8 cellular contexts compared by ENCODE assay signal in the genomic region with DNA sequence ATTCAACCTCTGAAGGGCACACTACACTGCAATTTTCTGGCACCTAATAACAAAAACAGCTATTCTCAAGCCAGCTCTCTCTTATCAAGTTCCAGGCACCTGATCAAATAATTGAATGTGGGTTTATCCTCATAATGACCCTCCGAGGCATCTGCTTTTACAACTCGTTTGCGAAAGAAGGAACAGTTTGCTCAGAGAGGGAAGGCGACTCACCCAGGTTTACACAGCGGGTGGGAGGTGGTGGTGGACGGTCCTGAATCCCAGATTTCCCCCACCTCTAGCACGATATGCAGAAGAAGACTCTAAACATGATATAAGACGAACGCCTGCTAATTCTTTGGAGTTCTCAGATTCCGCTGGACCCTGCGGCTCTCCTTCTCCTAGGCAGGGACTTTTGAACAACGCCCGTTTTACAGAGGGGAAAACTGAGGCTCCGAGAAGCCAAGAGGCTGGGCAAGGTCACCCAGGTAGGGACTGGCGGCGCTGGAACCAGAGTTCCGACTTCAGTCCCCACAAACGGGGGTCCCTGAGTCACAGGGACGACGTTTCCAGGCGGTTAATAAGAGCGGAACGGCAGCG. TPM values are rescaled to one million over a fixed set of nuclear protein-coding genes. Genes with fewer than 3 reads are reported as not detected.
A peak's percentile ranks its signal among the peaks of the same experiment; 100 is the strongest.
DNase-seq lines count a peak whose midpoint lies in the region; ATAC-seq and TF ChIP-seq lines count a peak whose summit lies in the region.

No MANE protein-coding gene starts in this region.

- no peak for TF ChIP-seq POLR2A in stomach (IDR thresholded peaks at IDR 0.05)

- DNase-seq in SK-N-SH (no peak), stomach (no peak), NCI-H1694 treated with DMSO at 0.1 percent for 48 hours (lab: John Stamatoyannopoulos, UW) (no peak), C1 segment of cervical spinal cord (lab: John Stamatoyannopoulos, UW) (no peak)
- peak; percentile 43 to 44 for DNase-seq in activated T-cell treated with anti-CD3 and anti-CD28 coated beads, Interleukin-2, amount 50 U/mL, for 48 hours
- DNase-seq in activated CD4-positive, CD25-positive, alpha-beta regulatory T cell treated with anti-CD3 and anti-CD28 coated beads, Interleukin-2, amount 50 U/mL, for 72 hours, result no peak

- H3K79me2 ChIP-seq in SK-N-SH (ENCODE audit: insufficient read depth), result peaks cover 77% of the 10 kb centered on the region

- H3K4me3 ChIP-seq in SK-N-SH (ENCODE audit: low read depth in 2 of 2, low read length in 1 of 2) (peak overlapping the region; percentile 93 to 99), iPS-18c (ENCODE audit: insufficient read depth, low read depth, low read length) (peak overlapping the region; percentile 99), stomach (peak overlapping the region; percentile 82 to 98 (median 88))

- peaks cover 12% of the 10 kb centered on the region for H3F3A ChIP-seq in SK-N-SH (replicated peaks; ENCODE audit: insufficient read depth)

- H3K27ac ChIP-seq in SK-N-SH (ENCODE audit: low read depth in 2 of 2, low read length in 1 of 2) (peak overlapping the region; percentile 69 to 75; a peak in 3 of 4 replicates), stomach (peak overlapping the region; percentile 88 to 99 (median 95))

- peak overlapping the region; percentile 87; the same call in 1 of the 2 replicates for H2AFZ ChIP-seq in SK-N-SH (ENCODE audit: low read depth)

- peaks cover 45% of the 10 kb centered on the region for H4K20me1 ChIP-seq in SK-N-SH (ENCODE audit: insufficient read depth)

- POLR2A ChIA-PET in SK-N-SH (lab: Yijun Ruan, JAX), result interaction anchor here (0.8 to 1.1 kb wide), 3 partner anchors 17 to 356 kb away, joined by 3 read pairs; no protein-coding TSS in a partner anchor

- H3K9ac ChIP-seq in SK-N-SH, result peak overlapping the region; percentile 96

- TF ChIP-seq CTCF in SK-N-SH (IDR thresholded peaks at IDR 0.05) (no peak), stomach (IDR thresholded peaks at IDR 0.05) (no peak)

- no peaks in the 10 kb centered on the region for H3K9me2 ChIP-seq in SK-N-SH

- no peak for TF ChIP-seq RAD21 in SK-N-SH (IDR thresholded peaks at IDR 0.05; ENCODE audit: low read length)

- peaks cover 0 to 2% of the 10 kb centered on the region in 2 experiments for H3K36me3 ChIP-seq in SK-N-SH (replicated peaks in 1 of 2; ENCODE audit: control insufficient read depth in 1 of 2, insufficient read depth in 2 of 2, low read length in 1 of 2)
- H3K36me3 ChIP-seq in stomach, result peaks cover 0 to 23% (median 18%) of the 10 kb centered on the region in 4 donors

- H3K4me1 ChIP-seq in SK-N-SH (ENCODE audit: control insufficient read depth in 1 of 2, insufficient read depth in 2 of 2, low read depth in 1 of 2, low read length in 1 of 2) (peaks cover 4 to 25% of the 10 kb centered on the region in 2 experiments; a peak in 2 of 4 replicates), stomach (peaks cover 31 to 76% (median 61%) of the 10 kb centered on the region in 4 donors)

- CTCF ChIA-PET in SK-N-SH (lab: Yijun Ruan, JAX), result interaction anchor here (1.4 to 4.2 kb wide), 3 partner anchors 33 to 134 kb away, joined by 5 to 19 read pairs (median 12); no protein-coding TSS in a partner anchor

- WGBS in SK-N-SH (ENCODE audit: low lambda C conversion rate), result 0% methylated on average over 9 of the region's 24 CpGs
- 1 to 2% (median 1%) methylated on average over 24 of the region's 24 CpGs for WGBS in stomach, 5 donors

- no peak for ATAC-seq in SK-N-SH treated with all-trans-retinoic acid at 6 μM for 48 hours

- intact Hi-C loops in stomach (cut with DNase I; ENCODE audit: low total_unique reads), result no loop called here

- H3K9me3 ChIP-seq in SK-N-SH (no peaks in the 10 kb centered on the region), iPS-18c (ENCODE audit: control insufficient read depth, insufficient read depth, low read length) (peaks cover 2% of the 10 kb centered on the region), stomach (no peaks in the 10 kb centered on the region)

- TF ChIP-seq EP300 in SK-N-SH (IDR thresholded peaks at IDR 0.05; ENCODE audit: borderline replicate concordance in 1 of 2, low read depth in 1 of 2, low read length in 1 of 2) (no peak), stomach (IDR thresholded peaks at IDR 0.05) (no peak)

- peak overlapping the region; percentile 98 for H3K4me2 ChIP-seq in SK-N-SH

- no peaks in the 10 kb centered on the region for H3K27me3 ChIP-seq in SK-N-SH (ENCODE audit: insufficient read depth)
- H3K27me3 ChIP-seq in stomach, result no peaks in the 10 kb centered on the region

TF ChIP-seq in SK-N-SH, 30 proteins besides CTCF, POLR2A, EP300 and RAD21 (continues in another document):
- TF ChIP-seq TCF12 (IDR thresholded peaks at IDR 0.05), result no peak
- TF ChIP-seq, protein P1, sequence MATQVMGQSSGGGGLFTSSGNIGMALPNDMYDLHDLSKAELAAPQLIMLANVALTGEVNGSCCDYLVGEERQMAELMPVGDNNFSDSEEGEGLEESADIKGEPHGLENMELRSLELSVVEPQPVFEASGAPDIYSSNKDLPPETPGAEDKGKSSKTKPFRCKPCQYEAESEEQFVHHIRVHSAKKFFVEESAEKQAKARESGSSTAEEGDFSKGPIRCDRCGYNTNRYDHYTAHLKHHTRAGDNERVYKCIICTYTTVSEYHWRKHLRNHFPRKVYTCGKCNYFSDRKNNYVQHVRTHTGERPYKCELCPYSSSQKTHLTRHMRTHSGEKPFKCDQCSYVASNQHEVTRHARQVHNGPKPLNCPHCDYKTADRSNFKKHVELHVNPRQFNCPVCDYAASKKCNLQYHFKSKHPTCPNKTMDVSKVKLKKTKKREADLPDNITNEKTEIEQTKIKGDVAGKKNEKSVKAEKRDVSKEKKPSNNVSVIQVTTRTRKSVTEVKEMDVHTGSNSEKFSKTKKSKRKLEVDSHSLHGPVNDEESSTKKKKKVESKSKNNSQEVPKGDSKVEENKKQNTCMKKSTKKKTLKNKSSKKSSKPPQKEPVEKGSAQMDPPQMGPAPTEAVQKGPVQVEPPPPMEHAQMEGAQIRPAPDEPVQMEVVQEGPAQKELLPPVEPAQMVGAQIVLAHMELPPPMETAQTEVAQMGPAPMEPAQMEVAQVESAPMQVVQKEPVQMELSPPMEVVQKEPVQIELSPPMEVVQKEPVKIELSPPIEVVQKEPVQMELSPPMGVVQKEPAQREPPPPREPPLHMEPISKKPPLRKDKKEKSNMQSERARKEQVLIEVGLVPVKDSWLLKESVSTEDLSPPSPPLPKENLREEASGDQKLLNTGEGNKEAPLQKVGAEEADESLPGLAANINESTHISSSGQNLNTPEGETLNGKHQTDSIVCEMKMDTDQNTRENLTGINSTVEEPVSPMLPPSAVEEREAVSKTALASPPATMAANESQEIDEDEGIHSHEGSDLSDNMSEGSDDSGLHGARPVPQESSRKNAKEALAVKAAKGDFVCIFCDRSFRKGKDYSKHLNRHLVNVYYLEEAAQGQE (IDR thresholded peaks at IDR 0.05; ENCODE audit: low read depth, low read length), result no peak

TF ChIP-seq in SK-N-SH treated with all-trans-retinoic acid at 6 μM for 48 hours, 23 proteins besides CTCF, POLR2A, EP300 and RAD21 (continues in another document):
- TF ChIP-seq, protein P2, sequence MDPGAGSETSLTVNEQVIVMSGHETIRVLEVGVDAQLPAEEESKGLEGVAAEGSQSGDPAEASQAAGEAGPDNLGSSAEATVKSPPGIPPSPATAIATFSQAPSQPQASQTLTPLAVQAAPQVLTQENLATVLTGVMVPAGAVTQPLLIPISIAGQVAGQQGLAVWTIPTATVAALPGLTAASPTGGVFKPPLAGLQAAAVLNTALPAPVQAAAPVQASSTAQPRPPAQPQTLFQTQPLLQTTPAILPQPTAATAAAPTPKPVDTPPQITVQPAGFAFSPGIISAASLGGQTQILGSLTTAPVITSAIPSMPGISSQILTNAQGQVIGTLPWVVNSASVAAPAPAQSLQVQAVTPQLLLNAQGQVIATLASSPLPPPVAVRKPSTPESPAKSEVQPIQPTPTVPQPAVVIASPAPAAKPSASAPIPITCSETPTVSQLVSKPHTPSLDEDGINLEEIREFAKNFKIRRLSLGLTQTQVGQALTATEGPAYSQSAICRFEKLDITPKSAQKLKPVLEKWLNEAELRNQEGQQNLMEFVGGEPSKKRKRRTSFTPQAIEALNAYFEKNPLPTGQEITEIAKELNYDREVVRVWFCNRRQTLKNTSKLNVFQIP (CRISPR knock-in tag; IDR thresholded peaks at IDR 0.05; ENCODE audit: borderline replicate concordance, low read depth), result no peak
- TF ChIP-seq BACH2 (CRISPR knock-in tag; IDR thresholded peaks at IDR 0.05; ENCODE audit: borderline replicate concordance), result no peak
- TF ChIP-seq ZC3H10 (CRISPR knock-in tag; IDR thresholded peaks at IDR 0.05), result no peak

RNA-seq across cellular contexts. Expression of a gene that starts 0.6 kb away (rescaled TPM):
- 60.4 and 78.4 TPM in 2 replicates for polyA plus RNA-seq in SK-N-SH (2012; rRNA removed)
- 31.1 and 45.4 TPM in 2 replicates for polyA plus RNA-seq in SK-N-SH (2012; cell fraction: cytosol; rRNA removed)
- polyA plus RNA-seq in SK-N-SH (2012; cell fraction: nucleus; rRNA removed), result 58.8 and 85.2 TPM in 2 replicates
- total RNA-seq in stomach, result 100 to 1,000 TPM in 1 of 5 donors, 10 to 100 TPM in 4; 18.5 to 173 (median 41.1) TPM
- polyA plus RNA-seq in stomach, result 10 to 100 TPM; 46.1 to 64.8 (median 59.3) TPM

RNA-seq across cellular contexts. Expression of a gene that starts 2.9 kb away (rescaled TPM):
- polyA plus RNA-seq in SK-N-SH (2012; rRNA removed) (124 and 138 TPM in 2 replicates), stomach (10 to 100 TPM; 16.2 to 47.9 (median 46.5) TPM)
- 57.3 and 90.2 TPM in 2 replicates for polyA plus RNA-seq in SK-N-SH (2012; cell fraction: cytosol; rRNA removed)
- 210 and 269 TPM in 2 replicates for polyA plus RNA-seq in SK-N-SH (2012; cell fraction: nucleus; rRNA removed)
- 100 to 1,000 TPM in 1 of 5 donors, 10 to 100 TPM in 4; 16.1 to 244 (median 50.8) TPM for total RNA-seq in stomach

RNA-seq across cellular contexts. Expression of a gene that starts 37.2 kb away (rescaled TPM):
- polyA plus RNA-seq in SK-N-SH (2012; rRNA removed) (1.7 and 2.1 TPM in 2 replicates), stomach (1 to 10 TPM; 1.6 to 2.7 (median 2.2) TPM)
- polyA plus RNA-seq in SK-N-SH (2012; cell fraction: cytosol; rRNA removed), result 1.1 and 1.3 TPM in 2 replicates
- polyA plus RNA-seq in SK-N-SH (2012; cell fraction: nucleus; rRNA removed), result 5.6 and 5.8 TPM in 2 replicates
- 10 to 100 TPM in 2 of 5 donors, 1 to 10 TPM in 2, under 1 TPM in 1; 0.58 to 21.4 (median 7.5) TPM for total RNA-seq in stomach

RNA-seq across cellular contexts. Expression of a gene that starts 42.6 kb away (rescaled TPM):
- polyA plus RNA-seq in SK-N-SH (2012; rRNA removed) (42.2 and 45.2 TPM in 2 replicates), stomach (10 to 100 TPM in 2 of 3 donors, 1 to 10 TPM in 1; 7.3 to 26.7 (median 14.9) TPM)
- 29.0 and 33.7 TPM in 2 replicates for polyA plus RNA-seq in SK-N-SH (2012; cell fraction: cytosol; rRNA removed)
- polyA plus RNA-seq in SK-N-SH (2012; cell fraction: nucleus; rRNA removed), result 28.9 and 39.2 TPM in 2 replicates
- total RNA-seq in stomach, result 10 to 100 TPM in 2 of 5 donors, 1 to 10 TPM in 2, not detected in 1; 3.6 to 33.6 (median 16.4) TPM

RNA-seq across cellular contexts. Expression of a gene that starts 58.8 kb away (rescaled TPM):
- 1.4 and 2.2 TPM in 2 replicates for polyA plus RNA-seq in SK-N-SH (2012; rRNA removed)
- 1.8 and 2.1 TPM in 2 replicates for polyA plus RNA-seq in SK-N-SH (2012; cell fraction: cytosol; rRNA removed)
- polyA plus RNA-seq in SK-N-SH (2012; cell fraction: nucleus; rRNA removed), result 2.0 and 3.1 TPM in 2 replicates
- total RNA-seq in stomach, result 10 to 100 TPM in 1 of 5 donors, 1 to 10 TPM in 3, under 1 TPM in 1; 0.58 to 11.2 (median 2.6) TPM
- 1 to 10 TPM; 1.2 to 2.4 (median 1.9) TPM for polyA plus RNA-seq in stomach

Comparison
In these comparisons a context has a peak if more than half of its experiments do, and no peak if none do; other contexts are left out.
1. DNase-seq: peak in activated T-cell treated with anti-CD3 and anti-CD28 coated beads, Interleukin-2, amount 50 U/mL, for 48 hours (2 of 2); none in SK-N-SH (single experiment), stomach (single experiment), NCI-H1694 treated with DMSO at 0.1 percent for 48 hours (single experiment), C1 segment of cervical spinal cord (0 of 14) and activated CD4-positive, CD25-positive, alpha-beta regulatory T cell treated with anti-CD3 and anti-CD28 coated beads, Interleukin-2, amount 50 U/mL, for 72 hours (single experiment).
2. Peak in every context shown above with its lines, with median percentiles within 50 percentile points of each other: H3K4me3 ChIP-seq.